In the genomic region with DNA sequence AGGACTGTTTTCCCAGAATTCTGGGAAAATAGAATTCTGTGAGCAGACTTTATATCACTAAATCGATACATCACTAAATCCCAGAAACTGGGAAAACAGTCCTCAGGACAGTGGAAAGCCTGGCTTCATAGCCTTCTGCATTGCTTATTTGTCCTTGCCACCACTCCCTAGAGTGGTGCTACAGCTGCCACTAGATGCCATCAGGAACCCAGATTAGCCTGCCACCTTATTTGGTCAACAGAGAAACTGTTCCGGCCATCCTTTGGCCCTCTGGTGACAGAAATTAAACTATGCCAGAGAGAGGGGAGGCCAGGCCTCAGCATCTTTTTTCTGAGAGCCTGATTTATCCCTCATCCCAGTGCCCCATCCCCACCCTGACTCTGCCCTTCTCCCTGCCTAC, we compare ENCODE assay signal across 24 cellular contexts.
"Had no signal": no experiment of that assay in that cellular context is flagged by ENCODE, and none has a peak within 500 bp of the region (broad histone marks: within the 10 kb centered on the region; RNA-seq: fewer than 3 reads in every experiment).

No MANE protein-coding gene starts in this region.

- H2AFZ ChIP-seq: hepatocyte had no signal

- H3K4me3 ChIP-seq: coronary artery, hepatocyte, lung, psoas muscle, right lobe of liver, skin epidermis, stomach, thoracic aorta, transverse colon had no signal

- H3K4me1 ChIP-seq: psoas muscle, right lobe of liver, stomach, transverse colon had no signal

- ATAC-seq: left colon, left ventricle myocardium superior, psoas muscle had no signal

- DNase-seq: effector CD4-positive, alpha-beta T cell; foreskin melanocyte; head of caudate nucleus; left colon; left ventricle myocardium superior; mesenchymal stem cell; midbrain; naive thymus-derived CD4-positive, alpha-beta T cell; nephron progenitor cell; psoas muscle; retina; right lobe of liver; stimulated activated CD4-positive, alpha-beta T cell treated with anti-CD3 and anti-CD28 coated beads, Interleukin-2, amount 100 ng/mL, for 24 hours; stimulated activated CD4-positive, alpha-beta T cell treated with anti-CD3 and anti-CD28 coated beads, Interleukin-4, amount 100 ng/mL, for 4 hours; stimulated activated naive CD4-positive, alpha-beta T cell; stomach; substantia nigra; transverse colon had no signal

- H3K9me3 ChIP-seq: neutrophil, right lobe of liver, stomach, thoracic aorta, transverse colon had no signal

- H3K27ac ChIP-seq: coronary artery, hepatocyte, neutrophil, psoas muscle, right lobe of liver, skin epidermis, stomach, thoracic aorta, transverse colon had no signal

- H3K4me2 ChIP-seq: hepatocyte had no signal

- H3K79me2 ChIP-seq: hepatocyte had no signal

- H3K27me3 ChIP-seq: hepatocyte, neutrophil, right lobe of liver, stomach, transverse colon had no signal
